ENCODE assay signal across 1 cellular context in the genomic region with DNA sequence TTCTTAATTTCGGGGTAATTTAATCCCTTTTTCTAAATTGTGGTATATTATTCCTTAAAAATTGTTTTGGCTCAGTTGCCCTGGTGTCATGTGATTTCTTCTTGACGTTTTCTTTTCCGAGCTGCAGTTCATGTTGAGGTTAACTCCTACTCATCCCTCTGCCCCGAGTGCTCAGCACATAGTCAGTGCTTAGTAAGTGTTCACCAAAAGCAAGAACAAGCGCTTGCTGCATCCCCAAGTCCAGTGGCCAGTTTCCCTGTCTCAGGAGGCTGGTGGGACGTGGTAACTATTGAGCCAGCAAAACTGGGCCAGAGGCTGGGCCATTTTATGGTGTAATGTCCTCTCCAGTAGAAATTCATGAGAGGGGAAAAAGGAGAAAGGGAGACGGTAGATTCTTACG.
TF ChIP-seq lines count a peak whose summit lies in the region.

No MANE protein-coding gene starts in this region.

TF ChIP-seq in endothelial cell of umbilical vein, 7 proteins besides CTCF, POLR2A, EP300 and RAD21:
- TF ChIP-seq JUN (IDR thresholded peaks at IDR 0.05; ENCODE audit: borderline replicate concordance, insufficient read depth, insufficient read length, low read depth) = no peak
- TF ChIP-seq GATA2 (IDR thresholded peaks at IDR 0.05; ENCODE audit: insufficient read depth, insufficient read length, low read depth, low read length) = no peak
- TF ChIP-seq MAX (IDR thresholded peaks at IDR 0.05; ENCODE audit: insufficient read depth, insufficient read length) = no peak
- TF ChIP-seq FOS (IDR thresholded peaks at IDR 0.05; ENCODE audit: borderline replicate concordance, insufficient read depth, low read length) = no peak
- no peak for TF ChIP-seq EZH2 (IDR thresholded peaks at IDR 0.05; ENCODE audit: borderline replicate concordance, low read depth, low read length, severe bottlenecking)
- no peak for TF ChIP-seq MYC (IDR thresholded peaks at IDR 0.05; ENCODE audit: low read depth, low read length)
- TF ChIP-seq POLR2AphosphoS5 (IDR thresholded peaks at IDR 0.05; ENCODE audit: insufficient read depth, low read depth, low read length) = no peak
TF ChIP-seq in endothelial cell of umbilical vein: peak in this region for 0.
